In genomic region chr6:38077488-38078015, GRCh38 we compare ENCODE assay signal across 20 cellular contexts.
"Had no signal": no experiment of that assay in that cellular context is flagged by ENCODE, and none has a peak within 500 bp of the region (broad histone marks: within the 10 kb centered on the region; RNA-seq: fewer than 3 reads in every experiment).

No MANE protein-coding gene starts in this region.

- H3K9me3 Mint-ChIP-seq: natural killer cell had no signal

- H3K36me3 Mint-ChIP-seq: natural killer cell had no signal

- DNase-seq: effector memory CD4-positive, alpha-beta T cell; gastrocnemius medialis; glutamatergic neuron; islet precursor cell; mammary epithelial cell; natural killer cell; occipital lobe; pancreas; stimulated activated CD4-positive, alpha-beta T cell treated with anti-CD3 and anti-CD28 coated beads, Interleukin-2, amount 100 ng/mL, for 24 hours; stimulated activated CD4-positive, alpha-beta T cell treated with anti-CD3 and anti-CD28 coated beads, Interleukin-4, amount 100 ng/mL, for 4 hours; stimulated activated naive CD4-positive, alpha-beta T cell; stomach; substantia nigra had no signal

- H3K27ac ChIP-seq: gastrocnemius medialis, pancreas, prostate gland, skin epidermis, stomach, thoracic aorta had no signal

- H3K4me3 Mint-ChIP-seq: natural killer cell, neural crest cell had no signal

- H3K27ac Mint-ChIP-seq: natural killer cell had no signal

- H3K27me3 ChIP-seq: gastrocnemius medialis, pancreas, stomach had no signal

- ATAC-seq: esophagus mucosa, gastrocnemius medialis, left lobe of liver, natural killer cell, sciatic nerve had no signal

- H3K9me3 ChIP-seq: gastrocnemius medialis, pancreas, prostate gland, stomach, thoracic aorta had no signal

- H3K36me3 ChIP-seq: gastrocnemius medialis, pancreas, prostate gland, thoracic aorta had no signal

- H3K4me3 ChIP-seq: gastrocnemius medialis, pancreas, prostate gland, skin epidermis, stomach, thoracic aorta had no signal
